In the genomic region with DNA sequence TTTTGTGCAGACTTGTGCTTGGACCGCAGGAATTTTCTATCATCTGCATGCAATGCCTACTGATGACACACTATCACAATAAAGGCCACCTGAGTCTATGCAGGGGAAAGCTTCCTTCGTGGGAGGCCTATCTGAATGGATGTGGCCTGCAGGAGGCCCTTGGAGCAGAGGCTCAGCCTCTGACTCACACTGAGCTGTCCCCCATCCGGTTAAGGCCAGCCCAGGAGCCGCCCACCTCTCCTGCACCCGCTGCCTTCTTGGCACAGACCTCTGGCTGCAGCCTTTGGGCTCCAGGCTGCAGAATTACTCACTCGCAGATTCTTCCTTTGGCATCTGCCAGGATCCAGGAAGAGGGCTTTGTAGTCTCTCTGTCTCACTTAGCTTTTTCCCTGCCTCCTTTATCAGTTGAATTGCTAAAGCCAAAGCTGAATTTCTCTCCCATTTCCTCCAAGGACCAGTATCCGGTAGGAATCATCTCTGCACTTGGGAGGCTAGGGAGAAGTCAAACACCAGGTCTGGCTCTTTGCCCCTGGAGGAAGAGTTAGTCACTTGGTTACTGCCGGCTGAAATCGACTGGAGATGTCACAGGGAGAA, we compare ENCODE assay signal across 8 cellular contexts.
A peak's percentile ranks its signal among the peaks of the same experiment; 100 is the strongest.
DNase-seq lines count a peak whose midpoint lies in the region; ATAC-seq and TF ChIP-seq lines count a peak whose summit lies in the region.

No MANE protein-coding gene starts in this region.

- peak; percentile 91 for ATAC-seq in left lung
- peak; percentile 83 for ATAC-seq in upper lobe of right lung
- no peak for ATAC-seq in HG03521 (IDR thresholded peaks at IDR 0.05; ENCODE audit: unreplicated experiment)
- no peak for ATAC-seq in GM21360 (IDR thresholded peaks at IDR 0.05; ENCODE audit: unreplicated experiment)

- DNase-seq in 8988T, result peak; percentile 18
- DNase-seq in HT-29 (ENCODE audit: low spot score), result peak; percentile 60
- peak; percentile 45 to 51 for DNase-seq in breast epithelium (ENCODE audit: low spot score in 2 of 2)
- DNase-seq in left lung, result peak; percentile 72 to 81
- peak; percentile 67 for DNase-seq in upper lobe of right lung
- DNase-seq in cortex of kidney (lab: John Stamatoyannopoulos, UW), result no peak

- no peak for TF ChIP-seq POLR2A in breast epithelium (IDR thresholded peaks at IDR 0.05)

- H3K27me3 ChIP-seq in breast epithelium (no peaks in the 10 kb centered on the region), left lung (no peaks in the 10 kb centered on the region), upper lobe of right lung (no peaks in the 10 kb centered on the region)

- no peak overlapping the region for H3K4me3 ChIP-seq in breast epithelium
- H3K4me3 ChIP-seq in left lung, result no peak overlapping the region
- no peak overlapping the region for H3K4me3 ChIP-seq in upper lobe of right lung

- H3K9me3 ChIP-seq in breast epithelium (no peaks in the 10 kb centered on the region), left lung (no peaks in the 10 kb centered on the region), upper lobe of right lung (no peaks in the 10 kb centered on the region)

- H3K36me3 ChIP-seq in breast epithelium (no peaks in the 10 kb centered on the region), left lung (no peaks in the 10 kb centered on the region), upper lobe of right lung (no peaks in the 10 kb centered on the region)

- no peak for TF ChIP-seq CTCF in breast epithelium (IDR thresholded peaks at IDR 0.05)
- no peak for TF ChIP-seq CTCF in left lung (IDR thresholded peaks at IDR 0.05)
- TF ChIP-seq CTCF in upper lobe of right lung (IDR thresholded peaks at IDR 0.05), result peak; percentile 11

- H3K27ac ChIP-seq in breast epithelium, result peak overlapping the region; percentile 3 to 64
- peak overlapping the region in 1 of 2 donors; percentile 70 for H3K27ac ChIP-seq in left lung
- H3K27ac ChIP-seq in upper lobe of right lung, result peak overlapping the region; percentile 6

- intact Hi-C loops in breast epithelium (cut with DNase I; ENCODE audit: low total_unique reads) (no loop called here), left lung (cut with DNase I) (no loop called here), upper lobe of right lung (cut with DNase I) (no loop called here)

- H3K4me1 ChIP-seq in breast epithelium (no peaks in the 10 kb centered on the region), left lung (peaks cover 9 to 15% of the 10 kb centered on the region in 2 donors), upper lobe of right lung (peaks cover 6% of the 10 kb centered on the region)

Comparison
In these comparisons a context has a peak if more than half of its experiments do, and no peak if none do; other contexts are left out.
1. ATAC-seq: peak in left lung (single experiment) and upper lobe of right lung (single experiment); none in HG03521 (single experiment) and GM21360 (single experiment).